ENCODE assay signal across 2 cellular contexts in the genomic region with DNA sequence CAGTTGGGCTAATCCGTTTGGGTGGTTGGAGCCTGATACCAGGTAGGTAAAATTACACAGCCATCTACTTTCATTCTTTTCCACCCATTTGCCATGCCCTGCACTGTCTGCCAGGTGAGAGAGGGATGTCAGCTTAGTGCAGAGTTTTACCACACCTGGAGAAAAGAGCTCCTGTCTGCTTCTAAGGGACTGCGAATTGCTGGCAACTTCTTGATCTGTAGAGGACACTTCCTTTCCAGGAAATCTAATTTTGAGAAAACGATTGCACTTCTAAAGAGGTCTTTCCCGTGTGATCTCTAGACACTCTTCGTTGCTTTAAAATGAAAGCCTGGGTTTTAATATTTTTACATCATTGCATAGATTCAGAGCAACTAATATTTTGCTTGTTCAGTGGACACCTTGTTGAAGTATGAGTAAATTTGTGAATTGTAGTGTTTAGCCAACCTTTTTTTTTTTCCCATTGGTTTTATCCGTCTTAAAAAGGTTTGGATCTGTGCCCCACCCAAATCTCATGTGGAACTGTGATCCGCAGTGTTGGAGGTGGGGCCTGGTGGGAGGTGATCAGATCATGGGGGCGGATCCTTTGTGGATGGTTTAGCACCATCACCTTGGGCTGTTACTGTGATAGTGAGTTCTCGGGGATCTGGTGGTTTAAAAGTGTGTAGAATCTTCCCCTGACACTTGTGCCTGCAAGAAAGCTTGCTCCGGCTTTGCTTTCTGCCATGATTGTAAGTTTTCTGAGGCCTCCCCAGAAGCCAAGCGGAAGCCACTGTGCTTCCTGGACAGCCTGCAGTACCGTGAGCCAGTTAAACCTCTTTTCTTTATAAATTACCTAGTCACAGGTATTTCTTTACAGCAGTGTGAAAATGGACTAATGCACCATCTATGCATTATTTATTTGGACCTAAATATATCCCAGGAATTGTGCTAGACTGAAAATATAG.
TF ChIP-seq lines count a peak whose summit lies in the region.

No MANE protein-coding gene starts in this region.

TF ChIP-seq in SK-N-SH, 30 proteins besides CTCF, POLR2A, EP300 and RAD21 (continued from another document):
- TF ChIP-seq, protein P1, sequence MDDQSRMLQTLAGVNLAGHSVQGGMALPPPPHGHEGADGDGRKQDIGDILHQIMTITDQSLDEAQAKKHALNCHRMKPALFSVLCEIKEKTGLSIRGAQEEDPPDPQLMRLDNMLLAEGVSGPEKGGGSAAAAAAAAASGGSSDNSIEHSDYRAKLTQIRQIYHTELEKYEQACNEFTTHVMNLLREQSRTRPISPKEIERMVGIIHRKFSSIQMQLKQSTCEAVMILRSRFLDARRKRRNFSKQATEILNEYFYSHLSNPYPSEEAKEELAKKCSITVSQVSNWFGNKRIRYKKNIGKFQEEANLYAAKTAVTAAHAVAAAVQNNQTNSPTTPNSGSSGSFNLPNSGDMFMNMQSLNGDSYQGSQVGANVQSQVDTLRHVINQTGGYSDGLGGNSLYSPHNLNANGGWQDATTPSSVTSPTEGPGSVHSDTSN (IDR thresholded peaks at IDR 0.05): no peak
- TF ChIP-seq REST (IDR thresholded peaks at IDR 0.05; ENCODE audit: low read depth, low read length) (no peak), ZBTB33 (IDR thresholded peaks at IDR 0.05; ENCODE audit: borderline replicate concordance, low read depth) (no peak), EZH2phosphoT487 (IDR thresholded peaks at IDR 0.05; ENCODE audit: borderline replicate concordance, low read depth) (no peak), MXI1 (IDR thresholded peaks at IDR 0.05; ENCODE audit: low read depth, low read length) (no peak)

TF ChIP-seq in SK-N-SH treated with all-trans-retinoic acid at 6 μM for 48 hours, 23 proteins besides CTCF, POLR2A, EP300 and RAD21 (continued from another document):
- no peak for TF ChIP-seq ARNTL (CRISPR knock-in tag; IDR thresholded peaks at IDR 0.05; ENCODE audit: borderline replicate concordance, low read depth)
- TF ChIP-seq, protein P2, sequence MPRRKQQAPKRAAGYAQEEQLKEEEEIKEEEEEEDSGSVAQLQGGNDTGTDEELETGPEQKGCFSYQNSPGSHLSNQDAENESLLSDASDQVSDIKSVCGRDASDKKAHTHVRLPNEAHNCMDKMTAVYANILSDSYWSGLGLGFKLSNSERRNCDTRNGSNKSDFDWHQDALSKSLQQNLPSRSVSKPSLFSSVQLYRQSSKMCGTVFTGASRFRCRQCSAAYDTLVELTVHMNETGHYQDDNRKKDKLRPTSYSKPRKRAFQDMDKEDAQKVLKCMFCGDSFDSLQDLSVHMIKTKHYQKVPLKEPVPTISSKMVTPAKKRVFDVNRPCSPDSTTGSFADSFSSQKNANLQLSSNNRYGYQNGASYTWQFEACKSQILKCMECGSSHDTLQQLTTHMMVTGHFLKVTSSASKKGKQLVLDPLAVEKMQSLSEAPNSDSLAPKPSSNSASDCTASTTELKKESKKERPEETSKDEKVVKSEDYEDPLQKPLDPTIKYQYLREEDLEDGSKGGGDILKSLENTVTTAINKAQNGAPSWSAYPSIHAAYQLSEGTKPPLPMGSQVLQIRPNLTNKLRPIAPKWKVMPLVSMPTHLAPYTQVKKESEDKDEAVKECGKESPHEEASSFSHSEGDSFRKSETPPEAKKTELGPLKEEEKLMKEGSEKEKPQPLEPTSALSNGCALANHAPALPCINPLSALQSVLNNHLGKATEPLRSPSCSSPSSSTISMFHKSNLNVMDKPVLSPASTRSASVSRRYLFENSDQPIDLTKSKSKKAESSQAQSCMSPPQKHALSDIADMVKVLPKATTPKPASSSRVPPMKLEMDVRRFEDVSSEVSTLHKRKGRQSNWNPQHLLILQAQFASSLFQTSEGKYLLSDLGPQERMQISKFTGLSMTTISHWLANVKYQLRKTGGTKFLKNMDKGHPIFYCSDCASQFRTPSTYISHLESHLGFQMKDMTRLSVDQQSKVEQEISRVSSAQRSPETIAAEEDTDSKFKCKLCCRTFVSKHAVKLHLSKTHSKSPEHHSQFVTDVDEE (CRISPR knock-in tag; IDR thresholded peaks at IDR 0.05): no peak
- no peak for TF ChIP-seq OSR1 (CRISPR knock-in tag; IDR thresholded peaks at IDR 0.05)
- no peak for TF ChIP-seq ZFP3 (CRISPR knock-in tag; IDR thresholded peaks at IDR 0.05)
- no peak for TF ChIP-seq ZNF8 (CRISPR knock-in tag; IDR thresholded peaks at IDR 0.05)
- no peak for TF ChIP-seq PPARA (CRISPR knock-in tag; IDR thresholded peaks at IDR 0.05; ENCODE audit: borderline replicate concordance)
- TF ChIP-seq, protein P3, sequence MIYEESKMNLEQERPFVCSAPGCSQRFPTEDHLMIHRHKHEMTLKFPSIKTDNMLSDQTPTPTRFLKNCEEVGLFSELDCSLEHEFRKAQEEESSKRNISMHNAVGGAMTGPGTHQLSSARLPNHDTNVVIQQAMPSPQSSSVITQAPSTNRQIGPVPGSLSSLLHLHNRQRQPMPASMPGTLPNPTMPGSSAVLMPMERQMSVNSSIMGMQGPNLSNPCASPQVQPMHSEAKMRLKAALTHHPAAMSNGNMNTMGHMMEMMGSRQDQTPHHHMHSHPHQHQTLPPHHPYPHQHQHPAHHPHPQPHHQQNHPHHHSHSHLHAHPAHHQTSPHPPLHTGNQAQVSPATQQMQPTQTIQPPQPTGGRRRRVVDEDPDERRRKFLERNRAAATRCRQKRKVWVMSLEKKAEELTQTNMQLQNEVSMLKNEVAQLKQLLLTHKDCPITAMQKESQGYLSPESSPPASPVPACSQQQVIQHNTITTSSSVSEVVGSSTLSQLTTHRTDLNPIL (CRISPR knock-in tag; IDR thresholded peaks at IDR 0.05; ENCODE audit: low read depth): no peak
- no peak for TF ChIP-seq ZFP30 (CRISPR knock-in tag; IDR thresholded peaks at IDR 0.05)
- no peak for TF ChIP-seq RARB (CRISPR knock-in tag; IDR thresholded peaks at IDR 0.05)
